23 cellular contexts compared by ENCODE assay signal in the genomic region with DNA sequence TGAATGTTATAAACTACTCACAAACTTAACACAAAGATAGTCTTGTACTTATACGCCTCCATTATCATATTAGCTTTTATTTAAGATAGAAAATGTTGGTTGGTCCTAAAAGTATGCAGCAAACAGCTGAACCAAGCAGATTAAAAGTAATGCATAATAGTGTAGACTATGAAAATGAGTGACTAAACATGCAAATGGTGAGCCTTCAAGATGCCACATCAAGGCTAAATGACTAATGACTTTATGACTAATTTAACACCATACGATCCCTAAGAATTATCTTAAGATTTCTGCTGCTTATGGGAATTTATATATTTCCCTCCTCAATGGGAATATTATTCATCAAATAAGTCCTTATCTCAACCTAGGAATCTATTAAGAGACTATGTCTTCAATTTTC. TPM values are rescaled to one million over a fixed set of nuclear protein-coding genes. Genes with fewer than 3 reads are reported as not detected.
"Had no signal": no experiment of that assay in that cellular context is flagged by ENCODE, and none has a peak within 500 bp of the region (broad histone marks: within the 10 kb centered on the region; RNA-seq: fewer than 3 reads in every experiment).

No MANE protein-coding gene starts in this region.

- H3K36me3 ChIP-seq: esophagus muscularis mucosa, gastrocnemius medialis, left ventricle myocardium inferior, neural progenitor cell, sigmoid colon, thoracic aorta had no signal

- H3K27me3 ChIP-seq: body of pancreas, esophagus muscularis mucosa, gastrocnemius medialis, neural progenitor cell, sigmoid colon had no signal

- H3K9ac ChIP-seq: neural progenitor cell had no signal

- H3K9me3 Mint-ChIP-seq: activated T-cell treated with anti-CD3 and anti-CD28 coated beads, Interleukin-2, amount 50 U/mL, for 24 hours; mesothelial cell of epicardium; neural progenitor cell; stimulated activated naive B cell treated with anti-CD40 and anti-IgM and Interleukin-4, amounts not matched to agents 10 μg/mL and 1 μg/mL and 100 μg/mL, for 72 hours; type B pancreatic cell; WTC11 had no signal

- H2AFZ ChIP-seq: neural progenitor cell had no signal

- ATAC-seq: body of pancreas; gastrocnemius medialis; naive thymus-derived CD8-positive, alpha-beta T cell; stimulated activated naive B cell treated with anti-CD40 and anti-IgM and Interleukin-4, amounts not matched to agents 10 μg/mL and 1 μg/mL and 100 μg/mL, for 72 hours; WTC11 had no signal

- H3K27me3 Mint-ChIP-seq: activated T-cell treated with anti-CD3 and anti-CD28 coated beads, Interleukin-2, amount 50 U/mL, for 24 hours; naive thymus-derived CD8-positive, alpha-beta T cell; stimulated activated naive B cell treated with anti-CD40 and anti-IgM and Interleukin-4, amounts not matched to agents 10 μg/mL and 1 μg/mL and 100 μg/mL, for 72 hours; type B pancreatic cell had no signal

- H3K4me3 ChIP-seq: body of pancreas, esophagus muscularis mucosa, gastrocnemius medialis, left ventricle myocardium inferior, neural progenitor cell, sigmoid colon, smooth muscle cell, thoracic aorta had no signal

- H3K27ac Mint-ChIP-seq: activated T-cell treated with anti-CD3 and anti-CD28 coated beads, Interleukin-2, amount 50 U/mL, for 24 hours; mesothelial cell of epicardium; naive thymus-derived CD8-positive, alpha-beta T cell; neural progenitor cell; stimulated activated naive B cell treated with anti-CD40 and anti-IgM and Interleukin-4, amounts not matched to agents 10 μg/mL and 1 μg/mL and 100 μg/mL, for 72 hours; type B pancreatic cell; WTC11 had no signal

- DNase-seq: activated CD4-positive, alpha-beta T cell treated with anti-CD3 and anti-CD28 coated beads for 48 hours; activated gamma-delta T cell; activated T-cell treated with anti-CD3 and anti-CD28 coated beads, Interleukin-2, amount 50 U/mL, for 24 hours; body of pancreas; effector CD4-positive, alpha-beta T cell; gastrocnemius medialis; hippocampal formation; left ventricle myocardium inferior; naive thymus-derived CD8-positive, alpha-beta T cell; retina; sigmoid colon; stimulated activated CD4-positive, alpha-beta T cell treated with anti-CD3 and anti-CD28 coated beads, Interleukin-15, amount 100 ng/mL, for 24 hours; stimulated activated naive B cell treated with anti-CD40 and anti-IgM and Interleukin-4, amounts not matched to agents 10 μg/mL and 1 μg/mL and 100 μg/mL, for 72 hours; T-helper 9 cell had no signal

- H3K9me3 ChIP-seq: body of pancreas, esophagus muscularis mucosa, gastrocnemius medialis, left ventricle myocardium inferior, sigmoid colon, thoracic aorta had no signal

- H3K4me2 ChIP-seq: neural progenitor cell, smooth muscle cell had no signal

- H3K36me3 Mint-ChIP-seq: mesothelial cell of epicardium, WTC11 had no signal

- H3K4me3 Mint-ChIP-seq: activated T-cell treated with anti-CD3 and anti-CD28 coated beads, Interleukin-2, amount 50 U/mL, for 24 hours; mesothelial cell of epicardium; naive thymus-derived CD8-positive, alpha-beta T cell; neural progenitor cell; stimulated activated naive B cell treated with anti-CD40 and anti-IgM and Interleukin-4, amounts not matched to agents 10 μg/mL and 1 μg/mL and 100 μg/mL, for 72 hours; type B pancreatic cell; WTC11 had no signal

RNA-seq across cellular contexts. Expression of a gene that starts 4.8 kb away (rescaled TPM):
- total RNA-seq: lung microvascular endothelial cell; naive thymus-derived CD8-positive, alpha-beta T cell; T-helper 1 cell treated with Interleukin-12 subunit alpha and Interleukin-12 subunit beta and Interleukin-4 antibody, amounts not matched to agents 30 ng/mL and 1 ng/mL, for 36 hours had no signal
